In genomic region chr7:91880016-91880412, GRCh38 we compare ENCODE assay signal across 8 cellular contexts. TPM values are rescaled to one million over a fixed set of nuclear protein-coding genes. Genes with fewer than 3 reads are reported as not detected.
DNase-seq lines count a peak whose midpoint lies in the region; ATAC-seq and TF ChIP-seq lines count a peak whose summit lies in the region.

No MANE protein-coding gene starts in this region.

- peaks cover 44% of the 10 kb centered on the region for H3K4me1 ChIP-seq in left ventricle myocardium inferior

- DNase-seq in left ventricle myocardium inferior (no peak), Right ventricle myocardium inferior (ENCODE audit: missing footprints) (no peak), SK-N-MC (ENCODE audit: low read depth, low spot score) (no peak), glomerular endothelial cell (ENCODE audit: extremely low read depth, low read depth, low spot score) (peak; percentile 5), GM13977 (ENCODE audit: low spot score) (no peak), NOMO-1 treated with DMSO at 0.1 percent for 48 hours (lab: John Stamatoyannopoulos, UW; ENCODE audit: unreplicated experiment) (no peak)
- DNase-seq in stimulated activated effector memory CD8-positive, alpha-beta T cell treated with anti-CD3 and anti-CD28 coated beads, Interleukin-12 subunit alpha, Interleukin-12 subunit beta, amount 100 ng/mL, for 72 hours (ENCODE audit: low spot score in 2 of 2) = no peak

- peak overlapping the region; percentile 86 for H3K4me3 Mint-ChIP-seq in stimulated activated effector memory CD8-positive, alpha-beta T cell treated with anti-CD3 and anti-CD28 coated beads, Interleukin-12 subunit alpha, Interleukin-12 subunit beta, amount 100 ng/mL, for 72 hours

- intact Hi-C loops in left ventricle myocardium inferior (cut with micrococcal nuclease) = no loop called here
- intact Hi-C loops in Right ventricle myocardium inferior (cut with DNase I) = loop anchor here (2.0 to 10.0 kb wide), 3 partner anchors 165 to 567 kb away; partner anchors contain the start of genes CYP51A1 and GATAD1

- TF ChIP-seq CTCF in left ventricle myocardium inferior (IDR thresholded peaks at IDR 0.05; ENCODE audit: borderline replicate concordance) (no peak), GM13977 (IDR thresholded peaks at IDR 0.05; ENCODE audit: extremely low read depth, insufficient read depth, missing control alignments) (no peak)

- peaks cover under 1% of the 10 kb centered on the region for H3K36me3 ChIP-seq in left ventricle myocardium inferior
- H3K36me3 ChIP-seq in SK-N-MC (ENCODE audit: insufficient read depth, low read length) = peaks cover 14% of the 10 kb centered on the region

- no peaks in the 10 kb centered on the region for H3K9me3 Mint-ChIP-seq in stimulated activated effector memory CD8-positive, alpha-beta T cell treated with anti-CD3 and anti-CD28 coated beads, Interleukin-12 subunit alpha, Interleukin-12 subunit beta, amount 100 ng/mL, for 72 hours

- H3K4me1 Mint-ChIP-seq in stimulated activated effector memory CD8-positive, alpha-beta T cell treated with anti-CD3 and anti-CD28 coated beads, Interleukin-12 subunit alpha, Interleukin-12 subunit beta, amount 100 ng/mL, for 72 hours = peaks cover 36% of the 10 kb centered on the region

- H3K27ac Mint-ChIP-seq in stimulated activated effector memory CD8-positive, alpha-beta T cell treated with anti-CD3 and anti-CD28 coated beads, Interleukin-12 subunit alpha, Interleukin-12 subunit beta, amount 100 ng/mL, for 72 hours = peak overlapping the region; percentile 93

- no peaks in the 10 kb centered on the region for H3K27me3 ChIP-seq in left ventricle myocardium inferior (ENCODE audit: low read depth)

- H3K4me3 ChIP-seq in left ventricle myocardium inferior (peak overlapping the region; percentile 87), SK-N-MC (peak overlapping the region; percentile 94)

- H3K36me3 Mint-ChIP-seq in stimulated activated effector memory CD8-positive, alpha-beta T cell treated with anti-CD3 and anti-CD28 coated beads, Interleukin-12 subunit alpha, Interleukin-12 subunit beta, amount 100 ng/mL, for 72 hours = peaks cover 34% of the 10 kb centered on the region

- peak overlapping the region; percentile 82 for H3K9ac ChIP-seq in SK-N-MC (ENCODE audit: insufficient read length)

- H3K27ac ChIP-seq in left ventricle myocardium inferior (replicated peaks) (peak overlapping the region; percentile 64), SK-N-MC (peak overlapping the region; percentile 52; the same call in 1 of the 2 replicates)

- in situ Hi-C loops in GM13977 (cut with MboI; ENCODE audit: low pct_unique_long_range_greater_than_20kb, low sequenced_read_pairs, unreplicated experiment) = no loop called here

- H3K9me3 ChIP-seq in left ventricle myocardium inferior (replicated peaks) = no peaks in the 10 kb centered on the region
- no peaks in the 10 kb centered on the region for H3K9me3 ChIP-seq in SK-N-MC (ENCODE audit: low read depth, low read length)

- ATAC-seq in Right ventricle myocardium inferior = no peak
- no peak for ATAC-seq in stimulated activated effector memory CD8-positive, alpha-beta T cell treated with anti-CD3 and anti-CD28 coated beads, Interleukin-12 subunit alpha, Interleukin-12 subunit beta, amount 100 ng/mL, for 72 hours
- no peak for ATAC-seq in HG02885 (IDR thresholded peaks at IDR 0.05; ENCODE audit: poor library complexity, unreplicated experiment)

RNA-seq across cellular contexts. Expression of gene MTERF1, which starts 0.5 kb away (rescaled TPM):
- 9.2 TPM for total RNA-seq in left ventricle myocardium inferior
- total RNA-seq in Right ventricle myocardium inferior = 9.9 TPM
- 3.9 and 7.2 TPM in 2 replicates for total RNA-seq in glomerular endothelial cell
